Comparison of ENCODE assay signal across 13 cellular contexts in genomic region chr3:170809975-170810357, GRCh38.
DNase-seq lines count a peak whose midpoint lies in the region; TF ChIP-seq lines count a peak whose summit lies in the region.
"Had no signal": no experiment of that assay in that cellular context is flagged by ENCODE, and none has a peak within 500 bp of the region (broad histone marks: within the 10 kb centered on the region; RNA-seq: fewer than 3 reads in every experiment).

No MANE protein-coding gene starts in this region.

- H3K14ac ChIP-seq in neuronal stem cell (ENCODE audit: low read length) = no peak overlapping the region

- no peak overlapping the region for H3K18ac ChIP-seq in neuronal stem cell (ENCODE audit: low read length)

- no peak for TF ChIP-seq CTCF in epithelial cell of proximal tubule (conservative IDR thresholded peaks at IDR 0.05; ENCODE audit: low read depth, low read length)

- peak overlapping the region; percentile 12 for H3K4me2 ChIP-seq in GM23248 (ENCODE audit: unreplicated experiment)
- H3K4me2 ChIP-seq in skeletal muscle satellite cell (ENCODE audit: low read length) = peak overlapping the region; percentile 6
- H3K4me2 ChIP-seq in neuronal stem cell (ENCODE audit: insufficient read depth, low read length, poor library complexity, severe bottlenecking) = no peak overlapping the region
- H3K4me2 ChIP-seq: KMS-11 had no signal

- H2BK15ac ChIP-seq in neuronal stem cell (ENCODE audit: low read length) = no peak overlapping the region

- CTCF ChIA-PET in HEK293T (lab: Yijun Ruan, JAX) = interaction anchor here (0.6 to 1.2 kb wide), 5 partner anchors 38 to 841 kb away, joined by 3 to 6 read pairs (median 4); no protein-coding TSS in a partner anchor

- H3K27ac ChIP-seq in GM23248 (no peak overlapping the region), neuronal stem cell (replicated peaks; ENCODE audit: low read length) (no peak overlapping the region)
- H3K27ac ChIP-seq: gastrocnemius medialis, KMS-11, suprapubic skin had no signal

- H2BK120ac ChIP-seq in neuronal stem cell (ENCODE audit: low read depth, low read length) = no peak overlapping the region

- peaks cover 50% of the 10 kb centered on the region for H3K4me1 ChIP-seq in GM23248 (ENCODE audit: insufficient read depth)
- H3K4me1 ChIP-seq in skeletal muscle satellite cell (ENCODE audit: control insufficient read depth, insufficient read depth, low read length) = peaks cover 46% of the 10 kb centered on the region
- no peaks in the 10 kb centered on the region for H3K4me1 ChIP-seq in neuronal stem cell (ENCODE audit: control insufficient read depth in 2 of 2, insufficient read depth in 1 of 2, low read depth in 1 of 2, low read length in 2 of 2)
- H3K4me1 ChIP-seq: gastrocnemius medialis had no signal

- H3K79me2 ChIP-seq in GM23248 (ENCODE audit: insufficient read depth) = no peaks in the 10 kb centered on the region

- H3K79me1 ChIP-seq in neuronal stem cell (ENCODE audit: low read depth, low read length) = no peaks in the 10 kb centered on the region

- 0% methylated on average over 1 of the region's 1 CpG for WGBS in GM23248 (ENCODE audit: low coverage in 1 of 2, low lambda C conversion rate in 2 of 2, missing lambda C conversion rate in 2 of 2), 2 experiments
- WGBS in neuronal stem cell (ENCODE audit: extremely low coverage in 2 of 2, insufficient read length in 2 of 2, insufficient replicate concordance in 1 of 2), 2 donors = no CpG with 5 or more reads among the region's 1 CpG

- no peak overlapping the region for H3K4ac ChIP-seq in neuronal stem cell (ENCODE audit: low read length)

- H3F3A ChIP-seq in GM23248 (ENCODE audit: insufficient read depth) = peaks cover 40% of the 10 kb centered on the region

- no peaks in the 10 kb centered on the region for H3K36me3 ChIP-seq in GM23248 (ENCODE audit: low read depth)
- H3K36me3 ChIP-seq in skeletal muscle satellite cell (ENCODE audit: insufficient read depth, low read length) = no peaks in the 10 kb centered on the region
- no peaks in the 10 kb centered on the region for H3K36me3 ChIP-seq in neuronal stem cell (replicated peaks in 1 of 2; ENCODE audit: control insufficient read depth in 2 of 2, insufficient read depth in 2 of 2, low read length in 2 of 2)
- H3K36me3 ChIP-seq: gastrocnemius medialis, HAP-1, suprapubic skin had no signal

- no peak overlapping the region for H4K8ac ChIP-seq in neuronal stem cell (ENCODE audit: low read depth, low read length)

- no peak overlapping the region for H3K23ac ChIP-seq in neuronal stem cell (ENCODE audit: low read depth, low read length, poor library complexity)

- no peaks in the 10 kb centered on the region for H3K9me2 ChIP-seq in GM23248 (ENCODE audit: insufficient read depth)

- in situ Hi-C loops in GM23248 (cut with MboI) = loop anchor here (10.0 kb wide), 2 partner anchors 395 to 505 kb away; partner anchors contain the start of gene CLDN11

- H3K4me3 ChIP-seq in GM23248 (no peak overlapping the region; the same call in 1 of the 2 replicates), epithelial cell of proximal tubule (ENCODE audit: low read depth, low read length) (no peak overlapping the region), skeletal muscle satellite cell (ENCODE audit: low read length) (no peak overlapping the region), neuronal stem cell (ENCODE audit: low read length in 2 of 2) (no peak overlapping the region)
- H3K4me3 ChIP-seq: gastrocnemius medialis, HAP-1, suprapubic skin had no signal

- H2AFZ ChIP-seq in GM23248 (0 out of 2 replicates have a peak overlapping the region, but pooled peaks have one; percentile 49), neuronal stem cell (ENCODE audit: low read length) (no peak overlapping the region)

- H3K27me3 ChIP-seq in GM23248 (replicated peaks; ENCODE audit: insufficient read depth) = no peaks in the 10 kb centered on the region
- H3K27me3 ChIP-seq in skeletal muscle satellite cell (ENCODE audit: control insufficient read depth, insufficient read depth, low read length) = no peaks in the 10 kb centered on the region
- H3K27me3 ChIP-seq in neuronal stem cell (ENCODE audit: control insufficient read depth in 3 of 3, insufficient read depth in 3 of 3, low read depth in 1 of 3, low read length in 3 of 3) = peaks cover 0 to 26% (median 8%) of the 10 kb centered on the region in 3 experiments
- H3K27me3 ChIP-seq: gastrocnemius medialis, suprapubic skin had no signal

- no peak overlapping the region for H2AK5ac ChIP-seq in neuronal stem cell (ENCODE audit: low read depth, low read length)

- DNase-seq in GM23248 (peak; percentile 70), RPMI7951 (ENCODE audit: low read depth) (peak; percentile 81), epithelial cell of proximal tubule (ENCODE audit: low read depth) (peak; percentile 18), activated gamma-delta T cell (lab: John Stamatoyannopoulos, UW) (no peak), neuronal stem cell (ENCODE audit: low spot score) (no peak), HEK293T (ENCODE audit: extremely low spot score) (no peak)
- DNase-seq: activated naive CD4-positive, alpha-beta T cell treated with Interleukin-2 at 50 U/mL for 16 hours; gastrocnemius medialis; T-helper 17 cell had no signal

- H3K9ac ChIP-seq in GM23248 = no peak overlapping the region
- no peak overlapping the region for H3K9ac ChIP-seq in skeletal muscle satellite cell (ENCODE audit: low read depth, low read length)
- H3K9ac ChIP-seq in neuronal stem cell (ENCODE audit: low read depth, low read length, poor library complexity) = no peak overlapping the region
- H3K9ac ChIP-seq: KMS-11 had no signal

- POLR2A ChIA-PET in HEK293T (lab: Yijun Ruan, JAX) = no interaction called here

- H3K9me3 ChIP-seq in GM23248 (ENCODE audit: low read depth) (no peaks in the 10 kb centered on the region), skeletal muscle satellite cell (replicated peaks; ENCODE audit: low read length) (no peaks in the 10 kb centered on the region), neuronal stem cell (replicated peaks in 1 of 2; ENCODE audit: control insufficient read depth in 2 of 2, insufficient read depth in 1 of 2, low read depth in 1 of 2, low read length in 2 of 2) (no peaks in the 10 kb centered on the region)
- H3K9me3 ChIP-seq: gastrocnemius medialis, HAP-1, suprapubic skin had no signal

- no peak overlapping the region for H2BK5ac ChIP-seq in neuronal stem cell (ENCODE audit: low read length)

- H4K91ac ChIP-seq in neuronal stem cell (ENCODE audit: low read depth, low read length, poor library complexity) = no peak overlapping the region

- no peaks in the 10 kb centered on the region for H4K20me1 ChIP-seq in GM23248 (ENCODE audit: insufficient read depth)

- no peak overlapping the region for H2BK12ac ChIP-seq in neuronal stem cell (ENCODE audit: low read length)

TF ChIP-seq in HEK293T, 16 proteins besides CTCF, POLR2A, EP300 and RAD21:
- no peak for TF ChIP-seq NFRKB (IDR thresholded peaks at IDR 0.05)
- TF ChIP-seq LEF1 (IDR thresholded peaks at IDR 0.05; ENCODE audit: borderline replicate concordance) = no peak
- no peak for TF ChIP-seq ZNF384 (IDR thresholded peaks at IDR 0.05)
- TF ChIP-seq PKNOX1 (IDR thresholded peaks at IDR 0.05) = no peak
- no peak for TF ChIP-seq FOXM1 (IDR thresholded peaks at IDR 0.05; ENCODE audit: borderline replicate concordance)
- no peak for TF ChIP-seq SUZ12 (IDR thresholded peaks at IDR 0.05)
- no peak for TF ChIP-seq FOXK2 (IDR thresholded peaks at IDR 0.05)
- TF ChIP-seq HDGF (IDR thresholded peaks at IDR 0.05; ENCODE audit: borderline replicate concordance) = no peak
- no peak for TF ChIP-seq ARNT (IDR thresholded peaks at IDR 0.05)
- no peak for TF ChIP-seq CTBP1 (IDR thresholded peaks at IDR 0.05; ENCODE audit: borderline replicate concordance)
- TF ChIP-seq BHLHE40 (IDR thresholded peaks at IDR 0.05; ENCODE audit: borderline replicate concordance) = no peak
TF ChIP-seq in HEK293T: peak in this region for 0.

Comparison
In these comparisons a context has a peak if more than half of its experiments do, and no peak if none do; other contexts are left out.
1. DNase-seq: peak in GM23248 (single experiment), RPMI7951 (single experiment) and epithelial cell of proximal tubule (single experiment); none in activated gamma-delta T cell (single experiment), neuronal stem cell (single experiment) and HEK293T (single experiment).